1 cellular context compared by ENCODE assay signal in the genomic region with DNA sequence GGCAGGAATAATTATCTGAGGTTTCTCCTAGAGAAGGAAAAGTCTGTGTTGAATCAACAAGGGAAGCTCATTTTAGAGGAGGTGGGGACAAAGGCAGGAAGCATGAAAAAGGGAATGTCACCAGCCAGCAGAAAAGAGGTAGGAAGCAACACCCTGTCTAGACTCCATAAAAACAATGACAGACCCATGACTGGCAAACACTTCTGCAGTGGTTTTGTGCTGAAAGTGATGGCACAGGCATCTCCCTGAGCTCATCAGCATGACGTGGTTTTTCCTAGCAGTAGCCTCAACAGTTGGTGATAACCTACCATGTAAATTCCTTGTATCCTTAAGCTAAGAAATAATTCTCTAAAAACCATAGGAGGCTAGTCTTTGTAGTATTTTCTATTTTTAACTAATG.
TF ChIP-seq lines count a peak whose summit lies in the region.

No MANE protein-coding gene starts in this region.

TF ChIP-seq in GM23338, 12 proteins besides CTCF, POLR2A, EP300 and RAD21 (continued from another document):
- TF ChIP-seq, protein P1, sequence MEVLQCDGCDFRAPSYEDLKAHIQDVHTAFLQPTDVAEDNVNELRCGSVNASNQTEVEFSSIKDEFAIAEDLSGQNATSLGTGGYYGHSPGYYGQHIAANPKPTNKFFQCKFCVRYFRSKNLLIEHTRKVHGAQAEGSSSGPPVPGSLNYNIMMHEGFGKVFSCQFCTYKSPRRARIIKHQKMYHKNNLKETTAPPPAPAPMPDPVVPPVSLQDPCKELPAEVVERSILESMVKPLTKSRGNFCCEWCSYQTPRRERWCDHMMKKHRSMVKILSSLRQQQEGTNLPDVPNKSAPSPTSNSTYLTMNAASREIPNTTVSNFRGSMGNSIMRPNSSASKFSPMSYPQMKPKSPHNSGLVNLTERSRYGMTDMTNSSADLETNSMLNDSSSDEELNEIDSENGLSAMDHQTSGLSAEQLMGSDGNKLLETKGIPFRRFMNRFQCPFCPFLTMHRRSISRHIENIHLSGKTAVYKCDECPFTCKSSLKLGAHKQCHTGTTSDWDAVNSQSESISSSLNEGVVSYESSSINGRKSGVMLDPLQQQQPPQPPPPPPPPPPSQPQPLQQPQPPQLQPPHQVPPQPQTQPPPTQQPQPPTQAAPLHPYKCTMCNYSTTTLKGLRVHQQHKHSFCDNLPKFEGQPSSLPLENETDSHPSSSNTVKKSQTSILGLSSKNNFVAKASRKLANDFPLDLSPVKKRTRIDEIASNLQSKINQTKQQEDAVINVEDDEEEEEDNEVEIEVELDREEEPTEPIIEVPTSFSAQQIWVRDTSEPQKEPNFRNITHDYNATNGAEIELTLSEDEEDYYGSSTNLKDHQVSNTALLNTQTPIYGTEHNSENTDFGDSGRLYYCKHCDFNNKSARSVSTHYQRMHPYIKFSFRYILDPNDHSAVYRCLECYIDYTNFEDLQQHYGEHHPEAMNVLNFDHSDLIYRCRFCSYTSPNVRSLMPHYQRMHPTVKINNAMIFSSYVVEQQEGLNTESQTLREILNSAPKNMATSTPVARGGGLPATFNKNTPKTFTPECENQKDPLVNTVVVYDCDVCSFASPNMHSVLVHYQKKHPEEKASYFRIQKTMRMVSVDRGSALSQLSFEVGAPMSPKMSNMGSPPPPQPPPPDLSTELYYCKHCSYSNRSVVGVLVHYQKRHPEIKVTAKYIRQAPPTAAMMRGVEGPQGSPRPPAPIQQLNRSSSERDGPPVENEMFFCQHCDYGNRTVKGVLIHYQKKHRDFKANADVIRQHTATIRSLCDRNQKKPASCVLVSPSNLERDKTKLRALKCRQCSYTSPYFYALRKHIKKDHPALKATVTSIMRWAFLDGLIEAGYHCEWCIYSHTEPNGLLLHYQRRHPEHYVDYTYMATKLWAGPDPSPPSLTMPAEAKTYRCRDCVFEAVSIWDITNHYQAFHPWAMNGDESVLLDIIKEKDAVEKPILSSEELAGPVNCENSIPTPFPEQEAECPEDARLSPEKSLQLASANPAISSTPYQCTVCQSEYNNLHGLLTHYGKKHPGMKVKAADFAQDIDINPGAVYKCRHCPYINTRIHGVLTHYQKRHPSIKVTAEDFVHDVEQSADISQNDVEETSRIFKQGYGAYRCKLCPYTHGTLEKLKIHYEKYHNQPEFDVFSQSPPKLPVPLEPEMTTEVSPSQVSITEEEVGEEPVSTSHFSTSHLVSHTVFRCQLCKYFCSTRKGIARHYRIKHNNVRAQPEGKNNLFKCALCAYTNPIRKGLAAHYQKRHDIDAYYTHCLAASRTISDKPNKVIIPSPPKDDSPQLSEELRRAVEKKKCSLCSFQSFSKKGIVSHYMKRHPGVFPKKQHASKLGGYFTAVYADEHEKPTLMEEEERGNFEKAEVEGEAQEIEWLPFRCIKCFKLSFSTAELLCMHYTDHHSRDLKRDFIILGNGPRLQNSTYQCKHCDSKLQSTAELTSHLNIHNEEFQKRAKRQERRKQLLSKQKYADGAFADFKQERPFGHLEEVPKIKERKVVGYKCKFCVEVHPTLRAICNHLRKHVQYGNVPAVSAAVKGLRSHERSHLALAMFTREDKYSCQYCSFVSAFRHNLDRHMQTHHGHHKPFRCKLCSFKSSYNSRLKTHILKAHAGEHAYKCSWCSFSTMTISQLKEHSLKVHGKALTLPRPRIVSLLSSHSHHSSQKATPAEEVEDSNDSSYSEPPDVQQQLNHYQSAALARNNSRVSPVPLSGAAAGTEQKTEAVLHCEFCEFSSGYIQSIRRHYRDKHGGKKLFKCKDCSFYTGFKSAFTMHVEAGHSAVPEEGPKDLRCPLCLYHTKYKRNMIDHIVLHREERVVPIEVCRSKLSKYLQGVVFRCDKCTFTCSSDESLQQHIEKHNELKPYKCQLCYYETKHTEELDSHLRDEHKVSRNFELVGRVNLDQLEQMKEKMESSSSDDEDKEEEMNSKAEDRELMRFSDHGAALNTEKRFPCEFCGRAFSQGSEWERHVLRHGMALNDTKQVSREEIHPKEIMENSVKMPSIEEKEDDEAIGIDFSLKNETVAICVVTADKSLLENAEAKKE (CRISPR knock-in tag; IDR thresholded peaks at IDR 0.05): no peak
